In the genomic region with DNA sequence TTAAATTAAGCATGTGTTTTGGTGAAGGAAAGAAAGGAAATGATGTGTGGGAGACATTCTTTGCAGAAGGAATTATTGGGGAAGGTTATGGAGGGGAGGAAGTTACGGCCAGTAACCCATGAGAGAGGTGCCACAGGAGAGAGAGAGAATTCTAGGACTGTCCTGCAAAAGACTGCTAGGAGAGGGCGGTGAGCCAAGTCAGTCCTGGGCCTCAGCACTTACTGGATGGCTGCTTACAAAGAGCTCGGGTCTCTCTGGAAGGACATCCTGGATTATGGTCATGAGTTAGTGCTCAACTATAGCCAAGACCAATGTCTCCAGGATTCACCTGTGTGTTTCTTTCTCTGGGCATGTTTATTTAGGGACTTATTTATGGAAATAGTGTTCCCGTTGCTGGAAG, we compare ENCODE assay signal across 28 cellular contexts.
DNase-seq lines count a peak whose midpoint lies in the region; ATAC-seq, FAIRE-seq and TF ChIP-seq lines count a peak whose summit lies in the region.
"Had no signal": no experiment of that assay in that cellular context is flagged by ENCODE, and none has a peak within 500 bp of the region (broad histone marks: within the 10 kb centered on the region; RNA-seq: fewer than 3 reads in every experiment).

No MANE protein-coding gene starts in this region.

- H4K20me1 ChIP-seq in HepG2 (ENCODE audit: insufficient read depth, low read length) (no peaks in the 10 kb centered on the region), PC-9 (ENCODE audit: insufficient read depth) (no peaks in the 10 kb centered on the region)
- H4K20me1 ChIP-seq: BLaER1 had no signal

- DNase-seq in right lobe of liver, result peak; percentile 34 to 59 (median 56)
- DNase-seq in HepG2 (ENCODE audit: low spot score), result no peak
- DNase-seq in left ventricle myocardium superior, result peak; percentile 50
- peak in 4 of 5 donors; percentile 44 to 61 (median 54) for DNase-seq in ovary
- DNase-seq in aorta, result no peak
- DNase-seq in DMS114 treated with DMSO at 0.1 percent for 48 hours (lab: John Stamatoyannopoulos, UW; ENCODE audit: unreplicated experiment), result no peak
- DNase-seq in PC-9, result no peak
- no peak for DNase-seq in HUDEP-2 (lab: John Stamatoyannopoulos, UW; ENCODE audit: unreplicated experiment in 76 of 76)
- DNase-seq: activated CD4-positive, alpha-beta T cell treated with anti-CD3 and anti-CD28 coated beads, Interleukin-2, amount 50 U/mL, for 1 hour; activated CD8-positive, alpha-beta memory T cell treated with anti-CD3 and anti-CD28 coated beads, Interleukin-2, amount 10 ng/mL, durations not matched to agents 7 days and 5 days; activated naive CD4-positive, alpha-beta T cell treated with anti-CD3 and anti-CD28 coated beads, Interleukin-2, amount 50 U/mL, for 16 hours; Caco-2; central memory CD4-positive, alpha-beta T cell; DND-41; dorsolateral prefrontal cortex; Karpas-422; natural killer cell; NCI-H1694 treated with DMSO at 0.1 percent for 48 hours; NCI-H526; WERI-Rb-1 had no signal

- no peak for TF ChIP-seq RAD21 in HepG2 (CRISPR knock-in tag; IDR thresholded peaks at IDR 0.05)

- in situ Hi-C loops in HepG2 (cut with HindIII; ENCODE audit: extremely low pct_ligation_motif_present, low pct_unique_long_range_greater_than_20kb), result no loop called here

- H3K27me3 ChIP-seq in right lobe of liver (no peaks in the 10 kb centered on the region), HepG2 (ENCODE audit: control insufficient read depth in 1 of 2, insufficient read depth in 2 of 2, low read length in 2 of 2) (no peaks in the 10 kb centered on the region), ovary (no peaks in the 10 kb centered on the region), aorta (ENCODE audit: control insufficient read depth in 1 of 2, insufficient read depth in 2 of 2, low read length in 1 of 2) (no peaks in the 10 kb centered on the region), PC-9 (ENCODE audit: insufficient read depth, low read depth) (no peaks in the 10 kb centered on the region)
- H3K27me3 ChIP-seq: ascending aorta, BLaER1, dorsolateral prefrontal cortex, vagina had no signal

- H3K36me3 ChIP-seq in right lobe of liver (no peaks in the 10 kb centered on the region), HepG2 (replicated peaks in 1 of 2; ENCODE audit: control insufficient read depth in 1 of 2, insufficient read depth in 2 of 2, low read length in 2 of 2) (no peaks in the 10 kb centered on the region), ovary (no peaks in the 10 kb centered on the region), aorta (ENCODE audit: control insufficient read depth in 1 of 2, insufficient read depth in 2 of 2, low read length in 1 of 2) (no peaks in the 10 kb centered on the region), PC-9 (ENCODE audit: low read depth) (no peaks in the 10 kb centered on the region)
- H3K36me3 ChIP-seq: ascending aorta, BLaER1, vagina, WERI-Rb-1 had no signal

- TF ChIP-seq CTCF in right lobe of liver (IDR thresholded peaks at IDR 0.05) (no peak), HepG2 (CRISPR knock-in tag; IDR thresholded peaks at IDR 0.05) (no peak), ovary (IDR thresholded peaks at IDR 0.05) (no peak), PC-9 (conservative IDR thresholded peaks at IDR 0.05) (no peak)

- H3K79me2 ChIP-seq in HepG2 (ENCODE audit: insufficient read depth, low read length), result no peaks in the 10 kb centered on the region
- no peaks in the 10 kb centered on the region for H3K79me2 ChIP-seq in PC-9 (ENCODE audit: low read depth)
- H3K79me2 ChIP-seq: parathyroid adenoma had no signal

- no peaks in the 10 kb centered on the region for H3K9me3 ChIP-seq in right lobe of liver
- no peaks in the 10 kb centered on the region for H3K9me3 ChIP-seq in HepG2 (ENCODE audit: low read length)
- no peaks in the 10 kb centered on the region for H3K9me3 ChIP-seq in ovary
- H3K9me3 ChIP-seq in aorta (ENCODE audit: control insufficient read depth, low read length), result no peaks in the 10 kb centered on the region
- no peaks in the 10 kb centered on the region for H3K9me3 ChIP-seq in PC-9 (ENCODE audit: insufficient read depth, low read depth)
- H3K9me3 ChIP-seq: A549, ascending aorta, BLaER1, Caco-2, vagina had no signal

- no peak overlapping the region for H3K4me3 ChIP-seq in right lobe of liver
- no peak overlapping the region for H3K4me3 ChIP-seq in HepG2 (replicated peaks in 1 of 3; ENCODE audit: insufficient read depth in 1 of 3, low read depth in 2 of 3, low read length in 3 of 3)
- H3K4me3 ChIP-seq in ovary, result no peak overlapping the region
- no peak overlapping the region for H3K4me3 ChIP-seq in aorta (ENCODE audit: low read length in 2 of 2)
- H3K4me3 ChIP-seq in PC-9, result no peak overlapping the region
- H3K4me3 ChIP-seq: A549, ascending aorta, BLaER1, dorsolateral prefrontal cortex, SK-N-MC, vagina had no signal

- no peak overlapping the region for H3K27ac ChIP-seq in right lobe of liver
- no peak overlapping the region for H3K27ac ChIP-seq in HepG2 (ENCODE audit: extremely low read length, insufficient read depth, low read length)
- H3K27ac ChIP-seq in ovary, result no peak overlapping the region
- no peak overlapping the region for H3K27ac ChIP-seq in aorta (ENCODE audit: low read depth in 1 of 2, low read length in 2 of 2)
- no peak overlapping the region for H3K27ac ChIP-seq in PC-9
- H3K27ac ChIP-seq: A549, ascending aorta, BLaER1, dorsolateral prefrontal cortex, parathyroid adenoma, vagina, WERI-Rb-1 had no signal

- no peak overlapping the region for H3K9ac ChIP-seq in HepG2 (ENCODE audit: insufficient read depth, low read depth, low read length)
- H3K9ac ChIP-seq: BLaER1, parathyroid adenoma had no signal

- H3K9me2 ChIP-seq in PC-9 (ENCODE audit: insufficient read depth), result no peaks in the 10 kb centered on the region; the same call in 1 of the 2 replicates

- ATAC-seq in right lobe of liver (peak; percentile 37 to 67 (median 56)), HepG2 (no peak), left ventricle myocardium superior (peak; percentile 73), aorta (ENCODE audit: low FRiP score) (peak; percentile 43)
- ATAC-seq: A549; activated CD8-positive, alpha-beta memory T cell treated with anti-CD3 and anti-CD28 coated beads, Interleukin-2, amount 10 ng/mL, durations not matched to agents 7 days and 5 days; natural killer cell had no signal

- H3F3A ChIP-seq in PC-9 (ENCODE audit: insufficient read depth, low read depth), result no peaks in the 10 kb centered on the region

- no peak for TF ChIP-seq POLR2A in right lobe of liver (IDR thresholded peaks at IDR 0.05)
- TF ChIP-seq POLR2A in HepG2 (IDR thresholded peaks at IDR 0.05; ENCODE audit: insufficient read depth in 1 of 2, low read depth in 2 of 2, low read length in 2 of 2), result no peak
- no peak for TF ChIP-seq POLR2A in ovary (IDR thresholded peaks at IDR 0.05)

- intact Hi-C loops in right lobe of liver (cut with DNase I), result no loop called here
- intact Hi-C loops in HepG2 (cut with micrococcal nuclease; ENCODE audit: unreplicated experiment), result no loop called here
- intact Hi-C loops in left ventricle myocardium superior (cut with micrococcal nuclease), result no loop called here
- intact Hi-C loops in ovary (cut with DNase I), result no loop called here
- intact Hi-C loops in aorta (cut with DNase I), result no loop called here
- intact Hi-C loops in PC-9 (cut with micrococcal nuclease; ENCODE audit: unreplicated experiment), result no loop called here

- H3K4me1 ChIP-seq in right lobe of liver (peaks cover 0 to 12% (median 0%) of the 10 kb centered on the region in 4 donors), HepG2 (ENCODE audit: insufficient read depth, low read length) (peaks cover 19% of the 10 kb centered on the region), ovary (ENCODE audit: insufficient read depth) (peaks cover 15% of the 10 kb centered on the region), aorta (ENCODE audit: control insufficient read depth in 1 of 2, insufficient read depth in 2 of 2, low read length in 2 of 2) (peaks cover 0 to 18% of the 10 kb centered on the region in 2 donors), PC-9 (replicated peaks; ENCODE audit: insufficient read depth) (no peaks in the 10 kb centered on the region)
- H3K4me1 ChIP-seq: A549, BLaER1, Caco-2, parathyroid adenoma had no signal

- TF ChIP-seq EP300 in HepG2 (IDR thresholded peaks at IDR 0.05; ENCODE audit: low read depth in 2 of 2, low read length in 2 of 2) (no peak), HepG2 (CRISPR knock-in tag; IDR thresholded peaks at IDR 0.05; ENCODE audit: borderline replicate concordance) (no peak), ovary (IDR thresholded peaks at IDR 0.05) (no peak)

- FAIRE-seq in HepG2 (lab: Jason Lieb, UNC), result no peak
- FAIRE-seq: A549, H54, HTR-8/SVneo had no signal

- H2AFZ ChIP-seq in HepG2 (ENCODE audit: low read length) (no peak overlapping the region), PC-9 (no peak overlapping the region)
- H2AFZ ChIP-seq: parathyroid adenoma had no signal

- 65% methylated on average over 2 of the region's 4 CpGs for WGBS in right lobe of liver (ENCODE audit: insufficient coverage, low coverage, low lambda C conversion rate, missing lambda C conversion rate)
- WGBS in HepG2 (ENCODE audit: low lambda C conversion rate), result 76% methylated on average over 4 of the region's 4 CpGs
- 62 to 72% (median 72%) methylated on average over 4 of the region's 4 CpGs for WGBS in ovary, 3 donors
- WGBS in aorta, 2 donors, result 42 to 43% methylated on average over 4 of the region's 4 CpGs

- POLR2A ChIA-PET in HepG2 (lab: Yijun Ruan, JAX), result no interaction called here
- POLR2A ChIA-PET in PC-9 (lab: Charles Lee; ENCODE audit: unreplicated experiment), result no interaction called here

- CTCF ChIA-PET in HepG2 (lab: Yijun Ruan, JAX; ENCODE audit: low intra/inter-chr PET ratio, low total read pairs), result no interaction called here
- CTCF ChIA-PET in PC-9 (lab: Charles Lee), result no interaction called here

- BruUV-seq in HepG2 (replicated peaks; lab: Mats Ljungman, UMichigan) (no TSS peak), PC-9 (replicated peaks; lab: Mats Ljungman, UMichigan) (no TSS peak)

- no peak overlapping the region for H3K4me2 ChIP-seq in HepG2 (ENCODE audit: low read depth, low read length)
- H3K4me2 ChIP-seq in PC-9, result no peak overlapping the region
- H3K4me2 ChIP-seq: A549, BLaER1 had no signal

TF ChIP-seq in HepG2, 621 proteins besides CTCF, POLR2A, EP300 and RAD21 (continues in another document):
- TF ChIP-seq ZNF335 (CRISPR knock-in tag; IDR thresholded peaks at IDR 0.05), result no peak
- no peak for TF ChIP-seq SRY (CRISPR knock-in tag; IDR thresholded peaks at IDR 0.05)

Comparison
In these comparisons a context has a peak if more than half of its experiments do, and no peak if none do; other contexts are left out.
1. DNase-seq: peak in right lobe of liver (3 of 3), left ventricle myocardium superior (single experiment) and ovary (4 of 5); none in HepG2 (single experiment), aorta (0 of 2), DMS114 treated with DMSO at 0.1 percent for 48 hours (single experiment), PC-9 (0 of 2) and HUDEP-2 (0 of 76).